Comparison of ENCODE assay signal across 15 cellular contexts in the genomic region with DNA sequence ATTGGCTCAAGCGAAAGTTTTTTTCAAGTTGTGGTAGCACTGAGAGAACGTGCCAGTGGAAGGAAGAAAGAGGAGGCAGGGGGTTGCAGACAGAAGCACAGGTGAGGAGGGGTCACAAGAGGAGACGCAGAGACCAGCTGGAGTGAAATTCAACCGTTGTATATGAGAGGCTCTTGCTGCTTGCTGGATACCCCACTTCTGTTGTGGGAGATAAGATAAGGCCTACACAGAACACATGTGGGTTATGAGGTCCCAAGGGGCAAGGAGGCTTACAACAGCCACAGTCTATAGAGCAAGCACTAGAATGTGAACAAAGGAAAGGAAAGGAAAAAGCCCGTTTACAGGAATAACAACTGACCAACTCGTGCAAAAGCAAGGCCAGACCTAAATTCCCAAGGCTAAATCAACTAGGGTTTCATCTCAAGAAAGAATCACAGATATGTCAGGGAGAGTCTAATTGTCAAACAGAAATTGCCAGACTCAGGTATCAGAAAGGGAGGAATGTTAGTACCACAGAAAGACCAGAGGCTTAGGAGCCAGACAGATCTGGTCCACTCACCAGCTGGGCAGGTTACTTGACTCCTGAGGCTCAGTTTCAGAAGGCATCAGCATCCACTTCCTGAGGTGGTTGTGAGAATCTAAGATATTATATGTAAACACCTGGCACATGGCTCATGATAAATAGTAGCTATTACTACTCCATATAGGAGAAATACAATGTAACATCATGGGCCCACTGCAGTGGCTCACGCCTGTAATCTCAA.
DNase-seq lines count a peak whose midpoint lies in the region; FAIRE-seq and TF ChIP-seq lines count a peak whose summit lies in the region.
"Had no signal": no experiment of that assay in that cellular context is flagged by ENCODE, and none has a peak within 500 bp of the region (broad histone marks: within the 10 kb centered on the region; RNA-seq: fewer than 3 reads in every experiment).

No MANE protein-coding gene starts in this region.

- H3K4me3 ChIP-seq in fibroblast of villous mesenchyme (ENCODE audit: low read depth, low read length): no peak overlapping the region
- H3K4me3 ChIP-seq: colonic mucosa, SJSA1, tibial nerve had no signal

- no peak for TF ChIP-seq CTCF in fibroblast of villous mesenchyme (IDR thresholded peaks at IDR 0.05; ENCODE audit: insufficient read depth, low read depth, low read length)
- no peak for TF ChIP-seq CTCF in GM10248 (IDR thresholded peaks at IDR 0.05; ENCODE audit: control extremely low read depth, extremely low read depth, low read depth, missing control alignments)

- POLR2A ChIA-PET in GM10248 (lab: Yijun Ruan, JAX): no interaction called here

- CTCF ChIA-PET in GM10248 (lab: Yijun Ruan, JAX): interaction anchor here (1.2 to 1.3 kb wide), 3 partner anchors 10 to 617 kb away, joined by 4 to 5 read pairs (median 5); partner anchors contain the start of gene STAG1

- FAIRE-seq in GM19239 (lab: Jason Lieb, UNC): peak; percentile 79

- DNase-seq in NCI-H1092 treated with DMSO at 0.1 percent for 48 hours (lab: John Stamatoyannopoulos, UW) (peak; percentile 12), NCI-H1092 (lab: John Stamatoyannopoulos, UW) (no peak), GM19239 (ENCODE audit: insufficient read length, low spot score) (no peak), NCI-H82 (lab: John Stamatoyannopoulos, UW) (peak; percentile 76), fibroblast of villous mesenchyme (ENCODE audit: low read depth) (peak; percentile 23), GM10248 (ENCODE audit: extremely low spot score) (no peak), GDM1 (lab: John Stamatoyannopoulos, UW) (no peak)
- no peak for DNase-seq in activated CD4-positive, alpha-beta T cell treated with anti-CD3 and anti-CD28 coated beads for 48 hours
- DNase-seq: 8988T, activated B cell treated with CpG ODN at 0.5 μM for 24 hours, colonic mucosa, midbrain, NCI-H446 had no signal

Comparison
In these comparisons a context has a peak if more than half of its experiments do, and no peak if none do; other contexts are left out.
1. DNase-seq: peak in NCI-H1092 treated with DMSO at 0.1 percent for 48 hours (single experiment), NCI-H82 (single experiment) and fibroblast of villous mesenchyme (single experiment); none in NCI-H1092 (single experiment), GM19239 (single experiment), GM10248 (single experiment), GDM1 (single experiment) and activated CD4-positive, alpha-beta T cell treated with anti-CD3 and anti-CD28 coated beads for 48 hours (single experiment).